ENCODE assay signal across 21 cellular contexts in genomic region chr19:19426799-19427198, GRCh38. TPM values are rescaled to one million over a fixed set of nuclear protein-coding genes. Genes with fewer than 3 reads are reported as not detected.
DNase-seq lines count a peak whose midpoint lies in the region; ATAC-seq and TF ChIP-seq lines count a peak whose summit lies in the region.
"Had no signal": no experiment of that assay in that cellular context is flagged by ENCODE, and none has a peak within 500 bp of the region (broad histone marks: within the 10 kb centered on the region; RNA-seq: fewer than 3 reads in every experiment).

No MANE protein-coding gene starts in this region.

- no peaks in the 10 kb centered on the region for H3K9me3 Mint-ChIP-seq in CD8-positive, alpha-beta T cell
- no peaks in the 10 kb centered on the region for H3K9me3 Mint-ChIP-seq in activated naive CD8-positive, alpha-beta T cell treated with anti-CD3 and anti-CD28 coated beads, Interleukin-2, amount 50 U/mL, for 24 hours
- no peaks in the 10 kb centered on the region for H3K9me3 Mint-ChIP-seq in neural crest cell

- H3K27ac ChIP-seq in CD8-positive, alpha-beta T cell (ENCODE audit: low read depth, low read length): no peak overlapping the region
- H3K27ac ChIP-seq: KMS-11, left ventricle myocardium inferior, SJSA1, upper lobe of right lung had no signal

- no peaks in the 10 kb centered on the region for H3K27me3 ChIP-seq in CD8-positive, alpha-beta T cell (ENCODE audit: insufficient read depth, low read length)
- H3K27me3 ChIP-seq: SJSA1, upper lobe of right lung had no signal

- H3K27me3 Mint-ChIP-seq in CD8-positive, alpha-beta T cell (ENCODE audit: low read depth): no peaks in the 10 kb centered on the region
- H3K27me3 Mint-ChIP-seq in activated naive CD8-positive, alpha-beta T cell treated with anti-CD3 and anti-CD28 coated beads, Interleukin-2, amount 50 U/mL, for 24 hours: no peaks in the 10 kb centered on the region
- no peaks in the 10 kb centered on the region for H3K27me3 Mint-ChIP-seq in neural crest cell (ENCODE audit: low read depth)

- intact Hi-C loops in CD8-positive, alpha-beta T cell (cut with DNase I, micrococcal nuclease): no loop called here

- H3K27ac Mint-ChIP-seq in CD8-positive, alpha-beta T cell: peak overlapping the region; percentile 71
- H3K27ac Mint-ChIP-seq in activated naive CD8-positive, alpha-beta T cell treated with anti-CD3 and anti-CD28 coated beads, Interleukin-2, amount 50 U/mL, for 24 hours: peak overlapping the region; percentile 27
- H3K27ac Mint-ChIP-seq in neural crest cell (ENCODE audit: unreplicated experiment): peak overlapping the region; percentile 63

- H3K4me1 ChIP-seq in CD8-positive, alpha-beta T cell (ENCODE audit: insufficient read depth, low read length): peaks cover 61% of the 10 kb centered on the region
- H3K4me1 ChIP-seq: SJSA1 had no signal

- peaks cover 24% of the 10 kb centered on the region for H3K36me3 Mint-ChIP-seq in CD8-positive, alpha-beta T cell
- peaks cover 23% of the 10 kb centered on the region for H3K36me3 Mint-ChIP-seq in activated naive CD8-positive, alpha-beta T cell treated with anti-CD3 and anti-CD28 coated beads, Interleukin-2, amount 50 U/mL, for 24 hours (ENCODE audit: low read depth)
- H3K36me3 Mint-ChIP-seq in neural crest cell (ENCODE audit: low read depth): peaks cover 2% of the 10 kb centered on the region

- H3K36me3 ChIP-seq in CD8-positive, alpha-beta T cell (ENCODE audit: insufficient read depth, low read length): no peaks in the 10 kb centered on the region
- H3K36me3 ChIP-seq: left ventricle myocardium inferior, upper lobe of right lung had no signal

- POLR2A ChIA-PET in CD8-positive, alpha-beta T cell (lab: Charles Lee): no interaction called here

- DNase-seq in NCI-H2171 treated with DMSO at 0.1 percent for 48 hours (lab: John Stamatoyannopoulos, UW): peak; percentile 12
- no peak for DNase-seq in NCI-H2171 (lab: John Stamatoyannopoulos, UW)
- DNase-seq in CD8-positive, alpha-beta T cell: no peak
- DNase-seq in activated naive CD8-positive, alpha-beta T cell treated with anti-CD3 and anti-CD28 coated beads, Interleukin-2, amount 50 U/mL, for 24 hours: no peak
- DNase-seq in neural crest cell (ENCODE audit: low read depth, low spot score): no peak
- no peak for DNase-seq in H4 (ENCODE audit: low spot score)
- no peak for DNase-seq in NCI-H2107 treated with DMSO at 0.1 percent for 48 hours (lab: John Stamatoyannopoulos, UW; ENCODE audit: unreplicated experiment)
- DNase-seq: activated naive CD4-positive, alpha-beta T cell treated with Interleukin-2 at 50 U/mL for 16 hours; AML-193; Calu3; cerebellar nuclear complex; left ventricle myocardium inferior; midbrain; NCI-H1694 treated with DMSO at 0.1 percent for 48 hours; NK-92 treated with Interleukin-12 subunit alpha and Interleukin-12 subunit beta, amount 100 ng/mL, for 24 hours; stimulated activated CD4-positive, alpha-beta T cell treated with anti-CD3 and anti-CD28 coated beads, Interleukin-4, amount 100 ng/mL, for 1 hour; T-helper 2 cell; upper lobe of right lung had no signal

- H3K4me1 Mint-ChIP-seq in CD8-positive, alpha-beta T cell (ENCODE audit: low read depth): peaks cover 91% of the 10 kb centered on the region
- H3K4me1 Mint-ChIP-seq in activated naive CD8-positive, alpha-beta T cell treated with anti-CD3 and anti-CD28 coated beads, Interleukin-2, amount 50 U/mL, for 24 hours: peaks cover 76% of the 10 kb centered on the region
- peaks cover 23% of the 10 kb centered on the region for H3K4me1 Mint-ChIP-seq in neural crest cell

- no peaks in the 10 kb centered on the region for H3K9me3 ChIP-seq in CD8-positive, alpha-beta T cell (ENCODE audit: low read length)
- H3K9me3 ChIP-seq: left ventricle myocardium inferior, SJSA1, upper lobe of right lung had no signal

- no peak overlapping the region for H3K4me3 Mint-ChIP-seq in CD8-positive, alpha-beta T cell
- no peak overlapping the region for H3K4me3 Mint-ChIP-seq in activated naive CD8-positive, alpha-beta T cell treated with anti-CD3 and anti-CD28 coated beads, Interleukin-2, amount 50 U/mL, for 24 hours
- no peak overlapping the region for H3K4me3 Mint-ChIP-seq in neural crest cell

- ATAC-seq in CD8-positive, alpha-beta T cell: no peak
- no peak for ATAC-seq in activated naive CD8-positive, alpha-beta T cell treated with anti-CD3 and anti-CD28 coated beads, Interleukin-2, amount 50 U/mL, for 24 hours
- ATAC-seq in HG03175 (IDR thresholded peaks at IDR 0.05; ENCODE audit: unreplicated experiment): no peak
- ATAC-seq: upper lobe of right lung had no signal

- H3K4me3 ChIP-seq in CD8-positive, alpha-beta T cell (ENCODE audit: low read depth, low read length): no peak overlapping the region
- H3K4me3 ChIP-seq: left ventricle myocardium inferior, SJSA1, upper lobe of right lung had no signal

- CTCF ChIA-PET in CD8-positive, alpha-beta T cell (lab: Charles Lee): interaction anchor here (1.3 kb wide), 1 partner anchor 64 kb away, joined by 5 read pairs; no protein-coding TSS in a partner anchor

- TF ChIP-seq CTCF in CD8-positive, alpha-beta T cell (IDR thresholded peaks at IDR 0.05): no peak
- no peak for TF ChIP-seq CTCF in neural crest cell (conservative IDR thresholded peaks at IDR 0.05)

RNA-seq across cellular contexts. Expression of gene GATAD2A, which starts 21.3 kb away (rescaled TPM):
- total RNA-seq in CD8-positive, alpha-beta T cell: 100 to 1,000 TPM; 135 to 142 TPM
- total RNA-seq in neural crest cell: 150 and 158 TPM in 2 replicates
- total RNA-seq in H4 (2014; rRNA removed; shearing (Covaris generic)): 10.9 and 30.5 TPM in 2 replicates
